ENCODE assay signal across 1 cellular context in genomic region chr14:54486685-54487084, GRCh38.
TF ChIP-seq lines count a peak whose summit lies in the region.

No MANE protein-coding gene starts in this region.

TF ChIP-seq in IMR-90, 13 proteins besides CTCF, POLR2A, EP300 and RAD21:
- no peak for TF ChIP-seq FOS (IDR thresholded peaks at IDR 0.05; ENCODE audit: low read depth, low read length)
- TF ChIP-seq MAZ (IDR thresholded peaks at IDR 0.05; ENCODE audit: borderline replicate concordance, low read depth, low read length), result no peak
- TF ChIP-seq NFE2L2 (IDR thresholded peaks at IDR 0.05; ENCODE audit: low read depth, low read length), result no peak
- no peak for TF ChIP-seq RFX5 (IDR thresholded peaks at IDR 0.05; ENCODE audit: low read depth, low read length)
- TF ChIP-seq CEBPB (IDR thresholded peaks at IDR 0.05; ENCODE audit: low read depth, low read length), result no peak
